21 cellular contexts compared by ENCODE assay signal in genomic region chr12:57629897-57630471, GRCh38. TPM values are rescaled to one million over a fixed set of nuclear protein-coding genes. Genes with fewer than 3 reads are reported as not detected.
DNase-seq lines count a peak whose midpoint lies in the region; FAIRE-seq and TF ChIP-seq lines count a peak whose summit lies in the region.
"Had no signal": no experiment of that assay in that cellular context is flagged by ENCODE, and none has a peak within 500 bp of the region (broad histone marks: within the 10 kb centered on the region; RNA-seq: fewer than 3 reads in every experiment).

No MANE protein-coding gene starts in this region.

- CTCF ChIA-PET in HEK293T (lab: Yijun Ruan, JAX): no interaction called here

- peaks cover 18% of the 10 kb centered on the region for H3K36me3 Mint-ChIP-seq in chondrocyte (ENCODE audit: low read depth)
- H3K36me3 Mint-ChIP-seq: WTC11 had no signal

- TF ChIP-seq CTCF in chondrocyte (IDR thresholded peaks at IDR 0.05): no peak

- FAIRE-seq in HTR-8/SVneo (lab: Jason Lieb, UNC): peak; percentile 16
- FAIRE-seq: GM19239, kidney had no signal

- H3K27me3 Mint-ChIP-seq in chondrocyte (ENCODE audit: low read depth): peaks cover 2% of the 10 kb centered on the region

- DNase-seq in Ammon's horn (ENCODE audit: low spot score) (peak; percentile 79), HTR-8/SVneo (ENCODE audit: insufficient read length, low spot score) (no peak), head of caudate nucleus (peak in 39 of 42 donors; percentile 46 to 88 (median 73)), pons (ENCODE audit: low spot score) (peak; percentile 87), HEK293T (ENCODE audit: extremely low spot score) (no peak), chondrocyte (ENCODE audit: low spot score) (no peak), NCI-H345 (lab: John Stamatoyannopoulos, UW) (no peak)
- DNase-seq: HCEC 1CT; Karpas-422; kidney; NCI-H1048; NCI-H2081 treated with DMSO at 0.1 percent for 48 hours; NCI-H524; nephron progenitor cell; retina; stimulated activated naive CD4-positive, alpha-beta T cell; upper lobe of right lung had no signal

- no peak overlapping the region for H3K4me3 Mint-ChIP-seq in chondrocyte (ENCODE audit: unreplicated experiment)
- H3K4me3 Mint-ChIP-seq: activated T-helper 17 cell treated with anti-CD3 and anti-CD28 coated beads, Interleukin-2, amount 50 U/mL, for 72 hours; nephron progenitor cell; T-helper 1 cell treated with Interleukin-12 subunit alpha and Interleukin-12 subunit beta and Interleukin-4 antibody, amounts not matched to agents 30 μg/mL and 1 μg/mL, for 36 hours; WTC11 had no signal

- peaks cover 13% of the 10 kb centered on the region for H3K4me1 Mint-ChIP-seq in chondrocyte (ENCODE audit: low read depth)
- H3K4me1 Mint-ChIP-seq: activated T-helper 17 cell treated with anti-CD3 and anti-CD28 coated beads, Interleukin-2, amount 50 U/mL, for 72 hours had no signal

- POLR2A ChIA-PET in HEK293T (lab: Yijun Ruan, JAX): interaction anchor here (0.8 kb wide), 1 partner anchor 47 kb away, joined by 4 read pairs; no protein-coding TSS in a partner anchor

- H3K27ac Mint-ChIP-seq in chondrocyte (ENCODE audit: unreplicated experiment): no peak overlapping the region
- H3K27ac Mint-ChIP-seq: activated T-helper 17 cell treated with anti-CD3 and anti-CD28 coated beads, Interleukin-2, amount 50 U/mL, for 72 hours; nephron progenitor cell; T-helper 1 cell treated with Interleukin-12 subunit alpha and Interleukin-12 subunit beta and Interleukin-4 antibody, amounts not matched to agents 30 μg/mL and 1 μg/mL, for 36 hours; WTC11 had no signal

- no peaks in the 10 kb centered on the region for H3K9me3 Mint-ChIP-seq in chondrocyte (ENCODE audit: low read depth)
- H3K9me3 Mint-ChIP-seq: activated T-helper 17 cell treated with anti-CD3 and anti-CD28 coated beads, Interleukin-2, amount 50 U/mL, for 72 hours; nephron progenitor cell; T-helper 1 cell treated with Interleukin-12 subunit alpha and Interleukin-12 subunit beta and Interleukin-4 antibody, amounts not matched to agents 30 μg/mL and 1 μg/mL, for 36 hours; WTC11 had no signal

- intact Hi-C loops in head of caudate nucleus (cut with DNase I): loop anchor here (10.0 kb wide), 1 partner anchor 65 kb away; the partner anchor contains the start of gene OS9

TF ChIP-seq in HEK293T, 16 proteins besides CTCF, POLR2A, EP300 and RAD21:
- TF ChIP-seq TARDBP (IDR thresholded peaks at IDR 0.05) (no peak), NFRKB (IDR thresholded peaks at IDR 0.05) (no peak), CTBP1 (IDR thresholded peaks at IDR 0.05; ENCODE audit: borderline replicate concordance) (no peak), PKNOX1 (IDR thresholded peaks at IDR 0.05) (no peak), FOXK2 (IDR thresholded peaks at IDR 0.05) (no peak), HDGF (IDR thresholded peaks at IDR 0.05; ENCODE audit: borderline replicate concordance) (no peak), SP1 (IDR thresholded peaks at IDR 0.05) (no peak), FOXM1 (IDR thresholded peaks at IDR 0.05; ENCODE audit: borderline replicate concordance) (no peak), L3MBTL2 (conservative IDR thresholded peaks at IDR 0.05) (no peak), ARNT (IDR thresholded peaks at IDR 0.05) (no peak), ELF4 (IDR thresholded peaks at IDR 0.05) (no peak), ZNF384 (IDR thresholded peaks at IDR 0.05) (no peak)
TF ChIP-seq in HEK293T: peak in this region for 0.

RNA-seq across cellular contexts. Expression of gene B4GALNT1, which starts 3.0 kb away (rescaled TPM):
- 20.8 to 21.8 TPM (median 21.4 TPM) in 3 replicates for total RNA-seq in chondrocyte

RNA-seq across cellular contexts. Expression of gene ARHGEF25, which starts 18.7 kb away (rescaled TPM):
- total RNA-seq in chondrocyte: 29.0 to 30.6 TPM (median 29.5 TPM) in 3 replicates

RNA-seq across cellular contexts. Expression of gene DTX3, which starts 25.4 kb away (rescaled TPM):
- total RNA-seq in chondrocyte: 29.8 to 30.3 TPM (median 30.1 TPM) in 3 replicates

RNA-seq across cellular contexts. Expression of gene PIP4K2C, which starts 39.0 kb away (rescaled TPM):
- total RNA-seq in chondrocyte: 27.9 to 33.1 TPM (median 30.5 TPM) in 3 replicates

Comparison
In these comparisons a context has a peak if more than half of its experiments do, and no peak if none do; other contexts are left out.
1. DNase-seq: peak in Ammon's horn (single experiment), head of caudate nucleus (39 of 42) and pons (single experiment); none in HTR-8/SVneo (single experiment), HEK293T (single experiment), chondrocyte (single experiment) and NCI-H345 (single experiment).